1 cellular context compared by ENCODE assay signal in the genomic region with DNA sequence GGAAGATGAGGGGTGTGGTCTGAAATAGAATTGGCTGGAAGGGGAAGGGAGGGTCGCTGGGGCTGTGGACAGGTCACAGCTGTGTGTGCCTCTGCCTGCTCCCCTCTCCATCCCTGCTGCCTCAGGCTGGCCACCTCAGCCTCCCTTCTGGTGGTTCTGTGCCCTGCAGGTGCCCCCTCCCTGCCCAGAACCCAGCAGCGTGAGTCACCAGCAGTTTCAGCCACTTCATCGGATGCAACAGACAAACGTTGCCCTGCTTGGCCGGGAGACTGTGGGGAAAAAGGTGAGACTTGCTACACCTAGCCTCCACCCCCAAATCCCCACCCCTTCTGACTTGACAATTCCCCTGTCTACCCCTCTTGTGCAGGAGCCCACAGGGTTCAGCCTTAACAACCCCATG.
TF ChIP-seq lines count a peak whose summit lies in the region.

No MANE protein-coding gene starts in this region.

TF ChIP-seq in GM23338, 12 proteins besides CTCF, POLR2A, EP300 and RAD21 (continued from another document):
- TF ChIP-seq, protein P1, sequence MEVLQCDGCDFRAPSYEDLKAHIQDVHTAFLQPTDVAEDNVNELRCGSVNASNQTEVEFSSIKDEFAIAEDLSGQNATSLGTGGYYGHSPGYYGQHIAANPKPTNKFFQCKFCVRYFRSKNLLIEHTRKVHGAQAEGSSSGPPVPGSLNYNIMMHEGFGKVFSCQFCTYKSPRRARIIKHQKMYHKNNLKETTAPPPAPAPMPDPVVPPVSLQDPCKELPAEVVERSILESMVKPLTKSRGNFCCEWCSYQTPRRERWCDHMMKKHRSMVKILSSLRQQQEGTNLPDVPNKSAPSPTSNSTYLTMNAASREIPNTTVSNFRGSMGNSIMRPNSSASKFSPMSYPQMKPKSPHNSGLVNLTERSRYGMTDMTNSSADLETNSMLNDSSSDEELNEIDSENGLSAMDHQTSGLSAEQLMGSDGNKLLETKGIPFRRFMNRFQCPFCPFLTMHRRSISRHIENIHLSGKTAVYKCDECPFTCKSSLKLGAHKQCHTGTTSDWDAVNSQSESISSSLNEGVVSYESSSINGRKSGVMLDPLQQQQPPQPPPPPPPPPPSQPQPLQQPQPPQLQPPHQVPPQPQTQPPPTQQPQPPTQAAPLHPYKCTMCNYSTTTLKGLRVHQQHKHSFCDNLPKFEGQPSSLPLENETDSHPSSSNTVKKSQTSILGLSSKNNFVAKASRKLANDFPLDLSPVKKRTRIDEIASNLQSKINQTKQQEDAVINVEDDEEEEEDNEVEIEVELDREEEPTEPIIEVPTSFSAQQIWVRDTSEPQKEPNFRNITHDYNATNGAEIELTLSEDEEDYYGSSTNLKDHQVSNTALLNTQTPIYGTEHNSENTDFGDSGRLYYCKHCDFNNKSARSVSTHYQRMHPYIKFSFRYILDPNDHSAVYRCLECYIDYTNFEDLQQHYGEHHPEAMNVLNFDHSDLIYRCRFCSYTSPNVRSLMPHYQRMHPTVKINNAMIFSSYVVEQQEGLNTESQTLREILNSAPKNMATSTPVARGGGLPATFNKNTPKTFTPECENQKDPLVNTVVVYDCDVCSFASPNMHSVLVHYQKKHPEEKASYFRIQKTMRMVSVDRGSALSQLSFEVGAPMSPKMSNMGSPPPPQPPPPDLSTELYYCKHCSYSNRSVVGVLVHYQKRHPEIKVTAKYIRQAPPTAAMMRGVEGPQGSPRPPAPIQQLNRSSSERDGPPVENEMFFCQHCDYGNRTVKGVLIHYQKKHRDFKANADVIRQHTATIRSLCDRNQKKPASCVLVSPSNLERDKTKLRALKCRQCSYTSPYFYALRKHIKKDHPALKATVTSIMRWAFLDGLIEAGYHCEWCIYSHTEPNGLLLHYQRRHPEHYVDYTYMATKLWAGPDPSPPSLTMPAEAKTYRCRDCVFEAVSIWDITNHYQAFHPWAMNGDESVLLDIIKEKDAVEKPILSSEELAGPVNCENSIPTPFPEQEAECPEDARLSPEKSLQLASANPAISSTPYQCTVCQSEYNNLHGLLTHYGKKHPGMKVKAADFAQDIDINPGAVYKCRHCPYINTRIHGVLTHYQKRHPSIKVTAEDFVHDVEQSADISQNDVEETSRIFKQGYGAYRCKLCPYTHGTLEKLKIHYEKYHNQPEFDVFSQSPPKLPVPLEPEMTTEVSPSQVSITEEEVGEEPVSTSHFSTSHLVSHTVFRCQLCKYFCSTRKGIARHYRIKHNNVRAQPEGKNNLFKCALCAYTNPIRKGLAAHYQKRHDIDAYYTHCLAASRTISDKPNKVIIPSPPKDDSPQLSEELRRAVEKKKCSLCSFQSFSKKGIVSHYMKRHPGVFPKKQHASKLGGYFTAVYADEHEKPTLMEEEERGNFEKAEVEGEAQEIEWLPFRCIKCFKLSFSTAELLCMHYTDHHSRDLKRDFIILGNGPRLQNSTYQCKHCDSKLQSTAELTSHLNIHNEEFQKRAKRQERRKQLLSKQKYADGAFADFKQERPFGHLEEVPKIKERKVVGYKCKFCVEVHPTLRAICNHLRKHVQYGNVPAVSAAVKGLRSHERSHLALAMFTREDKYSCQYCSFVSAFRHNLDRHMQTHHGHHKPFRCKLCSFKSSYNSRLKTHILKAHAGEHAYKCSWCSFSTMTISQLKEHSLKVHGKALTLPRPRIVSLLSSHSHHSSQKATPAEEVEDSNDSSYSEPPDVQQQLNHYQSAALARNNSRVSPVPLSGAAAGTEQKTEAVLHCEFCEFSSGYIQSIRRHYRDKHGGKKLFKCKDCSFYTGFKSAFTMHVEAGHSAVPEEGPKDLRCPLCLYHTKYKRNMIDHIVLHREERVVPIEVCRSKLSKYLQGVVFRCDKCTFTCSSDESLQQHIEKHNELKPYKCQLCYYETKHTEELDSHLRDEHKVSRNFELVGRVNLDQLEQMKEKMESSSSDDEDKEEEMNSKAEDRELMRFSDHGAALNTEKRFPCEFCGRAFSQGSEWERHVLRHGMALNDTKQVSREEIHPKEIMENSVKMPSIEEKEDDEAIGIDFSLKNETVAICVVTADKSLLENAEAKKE (CRISPR knock-in tag; IDR thresholded peaks at IDR 0.05), result no peak
- TF ChIP-seq ETS1 (IDR thresholded peaks at IDR 0.05) (no peak), ZNF331 (CRISPR knock-in tag; IDR thresholded peaks at IDR 0.05; ENCODE audit: low read depth) (no peak), ZNF114 (CRISPR knock-in tag; IDR thresholded peaks at IDR 0.05) (no peak), POLR2AphosphoS5 (IDR thresholded peaks at IDR 0.05; ENCODE audit: low read depth) (no peak)
